ENCODE assay signal across 18 cellular contexts in the genomic region with DNA sequence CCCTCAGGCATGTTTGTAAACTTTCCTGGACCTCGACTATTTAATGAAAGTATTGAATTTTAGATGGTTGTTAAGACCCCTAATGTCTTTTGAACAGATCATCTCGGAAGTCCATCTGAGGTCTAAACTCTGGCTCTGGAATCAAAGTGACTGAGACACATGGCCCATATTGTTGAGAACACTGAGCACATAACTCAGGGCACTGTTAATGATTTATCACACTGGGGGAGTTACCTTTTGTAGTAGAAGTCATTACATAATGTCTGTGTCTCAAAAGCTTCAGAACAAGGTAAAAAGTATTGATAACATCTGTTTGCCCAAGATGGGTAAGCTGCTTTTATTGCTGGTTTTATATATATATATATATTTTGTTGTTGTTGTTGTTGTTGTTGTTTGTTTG.
"Had no signal": no experiment of that assay in that cellular context is flagged by ENCODE, and none has a peak within 500 bp of the region (broad histone marks: within the 10 kb centered on the region; RNA-seq: fewer than 3 reads in every experiment).

No MANE protein-coding gene starts in this region.

- H3K27ac Mint-ChIP-seq: activated CD8-positive, alpha-beta T cell treated with anti-CD3 and anti-CD28 coated beads for 36 hours; activated naive CD8-positive, alpha-beta T cell treated with anti-CD3 and anti-CD28 coated beads, Interleukin-2, amount 10 ng/mL, durations not matched to agents 7 days and 5 days; T-helper 1 cell treated with Interleukin-12 subunit alpha and Interleukin-12 subunit beta and Interleukin-4 antibody, amounts not matched to agents 30 μg/mL and 1 μg/mL, for 36 hours had no signal

- H3K4me1 ChIP-seq: adrenal gland had no signal

- H3K36me3 ChIP-seq: adrenal gland had no signal

- H3K4me3 ChIP-seq: adrenal gland had no signal

- FAIRE-seq: RCC 7860 had no signal

- H3K27ac ChIP-seq: adrenal gland had no signal

- H3K27me3 ChIP-seq: adrenal gland had no signal

- H3K4me3 Mint-ChIP-seq: activated CD8-positive, alpha-beta T cell treated with anti-CD3 and anti-CD28 coated beads for 36 hours; activated naive CD8-positive, alpha-beta T cell treated with anti-CD3 and anti-CD28 coated beads, Interleukin-2, amount 10 ng/mL, durations not matched to agents 7 days and 5 days; T-helper 1 cell treated with Interleukin-12 subunit alpha and Interleukin-12 subunit beta and Interleukin-4 antibody, amounts not matched to agents 30 μg/mL and 1 μg/mL, for 36 hours had no signal

- H3K36me3 Mint-ChIP-seq: activated naive CD8-positive, alpha-beta T cell treated with anti-CD3 and anti-CD28 coated beads, Interleukin-2, amount 10 ng/mL, durations not matched to agents 7 days and 5 days had no signal

- ATAC-seq: activated CD4-positive, CD25-positive, alpha-beta regulatory T cell treated with anti-CD3 and anti-CD28 coated beads, Interleukin-2, amount 50 U/mL, for 24 hours; activated CD8-positive, alpha-beta T cell treated with anti-CD3 and anti-CD28 coated beads for 36 hours had no signal

- DNase-seq: activated CD4-positive, alpha-beta T cell treated with anti-CD3 and anti-CD28 coated beads for 4 hours; activated CD8-positive, alpha-beta memory T cell treated with anti-CD3 and anti-CD28 coated beads, Interleukin-2, amount 50 U/mL, for 4 hours; activated CD8-positive, alpha-beta T cell treated with anti-CD3 and anti-CD28 coated beads for 36 hours; activated naive CD4-positive, alpha-beta T cell treated with anti-CD3 and anti-CD28 coated beads, Interleukin-2, amount 50 U/mL, for 16 hours; activated naive CD8-positive, alpha-beta T cell treated with anti-CD3 and anti-CD28 coated beads, Interleukin-2, amount 10 ng/mL, durations not matched to agents 7 days and 5 days; adrenal gland; anterior cingulate cortex; Kasumi-1; KBM-7; NCI-H1105 treated with DMSO at 0.1 percent for 48 hours; NCI-H1436 treated with DMSO at 0.1 percent for 48 hours; NCI-H187; NCI-H2081; NCI-H510A treated with DMSO at 0.1 percent for 48 hours; SHP77 treated with DMSO at 0.1 percent for 48 hours had no signal

- H3K9me3 ChIP-seq: adrenal gland had no signal

- H3K4me1 Mint-ChIP-seq: activated naive CD8-positive, alpha-beta T cell treated with anti-CD3 and anti-CD28 coated beads, Interleukin-2, amount 10 ng/mL, durations not matched to agents 7 days and 5 days had no signal
